Comparison of ENCODE assay signal across 32 cellular contexts in the genomic region with DNA sequence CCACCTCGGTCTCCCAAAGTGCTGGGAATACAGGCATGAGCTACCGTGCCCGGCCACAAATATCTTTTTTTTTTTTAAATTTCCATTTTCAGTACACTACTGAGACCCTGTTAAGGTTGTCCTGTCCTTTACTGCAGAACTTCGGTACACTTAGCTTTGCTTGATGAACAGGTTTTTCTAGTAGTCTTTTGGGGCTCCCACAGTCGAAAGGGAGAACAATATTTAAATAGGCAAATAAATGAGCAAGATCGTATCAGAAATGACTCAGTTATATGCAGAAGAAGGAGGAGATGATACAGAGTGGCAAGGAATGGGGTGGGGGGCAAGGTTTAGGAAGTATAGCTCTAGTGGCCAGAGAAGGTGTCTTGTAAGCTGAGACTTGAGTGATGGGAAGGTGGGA. TPM values are rescaled to one million over a fixed set of nuclear protein-coding genes. Genes with fewer than 3 reads are reported as not detected.
"Had no signal": no experiment of that assay in that cellular context is flagged by ENCODE, and none has a peak within 500 bp of the region (broad histone marks: within the 10 kb centered on the region; RNA-seq: fewer than 3 reads in every experiment).

No MANE protein-coding gene starts in this region.

- ATAC-seq: left colon; left lung; mucosa of descending colon; naive thymus-derived CD4-positive, alpha-beta T cell; natural killer cell treated with Interleukin-12 subunit alpha and Interleukin-12 subunit beta and Interleukin-15 and Interleukin-18, amount 100 ng/mL, for 72 hours; pancreas; right cardiac atrium; sciatic nerve; stimulated activated naive B cell treated with anti-CD40 and anti-IgM and Interleukin-4, amounts not matched to agents 10 μg/mL and 1 μg/mL and 100 μg/mL, for 72 hours; stimulated activated naive CD8-positive, alpha-beta T cell treated with anti-CD3 and anti-CD28 coated beads, Interleukin-15, Interleukin-2, amounts not matched to agents 100 U/mL and 50 U/mL, for 24 hours had no signal

- H3K36me3 ChIP-seq: left lung, pancreas, prostate gland, stomach, thyroid gland, transverse colon, upper lobe of left lung, vagina had no signal

- FAIRE-seq: islet of Langerhans, kidney, pancreas had no signal

- DNase-seq: hypothalamus; immature natural killer cell; kidney; left colon; left lung; mesendoderm; midbrain; mucosa of descending colon; naive thymus-derived CD4-positive, alpha-beta T cell; pancreas; posterior cingulate gyrus; retina; right cardiac atrium; stimulated activated CD4-positive, alpha-beta T cell treated with anti-CD3 and anti-CD28 coated beads, Interleukin-12 subunit alpha, Interleukin-12 subunit beta, amount 100 ng/mL, for 4 hours; stimulated activated CD4-positive, alpha-beta T cell treated with anti-CD3 and anti-CD28 coated beads, Interleukin-15, amount 100 ng/mL, for 24 hours; stimulated activated CD4-positive, alpha-beta T cell treated with anti-CD3 and anti-CD28 coated beads, Interleukin-2, amount 100 ng/mL, for 24 hours; stimulated activated CD4-positive, alpha-beta T cell treated with anti-CD3 and anti-CD28 coated beads, Interleukin-4, amount 100 ng/mL, for 1 hour; stimulated activated naive B cell treated with anti-CD40 and anti-IgM and Interleukin-4, amounts not matched to agents 10 μg/mL and 1 μg/mL and 100 μg/mL, for 72 hours; stimulated activated naive CD8-positive, alpha-beta T cell treated with anti-CD3 and anti-CD28 coated beads, Interleukin-15, Interleukin-2, amounts not matched to agents 100 U/mL and 50 U/mL, for 24 hours; stomach; testis; thyroid gland; transverse colon; upper lobe of left lung had no signal

- H3K9me3 ChIP-seq: mucosa of descending colon, pancreas, prostate gland, testis, thyroid gland, transverse colon, upper lobe of left lung, vagina had no signal

- H3K4me1 ChIP-seq: left lung, pancreas, prostate gland, stomach, testis, transverse colon, upper lobe of left lung, vagina had no signal

- H3K27me3 ChIP-seq: testis, thyroid gland, transverse colon, upper lobe of left lung, vagina had no signal

- H3K4me3 ChIP-seq: left lung, lung, mucosa of descending colon, pancreas, prostate gland, skin epidermis, stomach, testis, thyroid gland, transverse colon, upper lobe of left lung, vagina had no signal

- H3K27ac ChIP-seq: left lung, pancreas, prostate gland, skin epidermis, stomach, testis, thyroid gland, transverse colon, upper lobe of left lung, vagina had no signal

RNA-seq across cellular contexts. Expression of gene MSX2, which starts 52.7 kb away (rescaled TPM):
- total RNA-seq: naive thymus-derived CD4-positive, alpha-beta T cell; natural killer cell treated with Interleukin-12 subunit alpha and Interleukin-12 subunit beta and Interleukin-15 and Interleukin-18, amount 100 ng/mL, for 72 hours had no signal
- polyA plus RNA-seq: immature natural killer cell; naive thymus-derived CD4-positive, alpha-beta T cell; neural cell had no signal
